ENCODE assay signal across 8 cellular contexts in genomic region chr17:76697702-76698465, GRCh38. TPM values are rescaled to one million over a fixed set of nuclear protein-coding genes. Genes with fewer than 3 reads are reported as not detected.
A peak's percentile ranks its signal among the peaks of the same experiment; 100 is the strongest.
DNase-seq lines count a peak whose midpoint lies in the region; ATAC-seq and TF ChIP-seq lines count a peak whose summit lies in the region.
"Had no signal": no experiment of that assay in that cellular context is flagged by ENCODE, and none has a peak within 500 bp of the region (broad histone marks: within the 10 kb centered on the region; RNA-seq: fewer than 3 reads in every experiment).

No MANE protein-coding gene starts in this region.

- H3K27me3 Mint-ChIP-seq in WTC11 (ENCODE audit: low read depth): no peaks in the 10 kb centered on the region

- H3K9me3 Mint-ChIP-seq in WTC11: no peaks in the 10 kb centered on the region
- H3K9me3 Mint-ChIP-seq in stimulated activated effector memory CD8-positive, alpha-beta T cell treated with anti-CD3 and anti-CD28 coated beads, Interleukin-12 subunit alpha, Interleukin-12 subunit beta, amount 100 ng/mL, for 72 hours: no peaks in the 10 kb centered on the region

- no peak overlapping the region; the same call in 1 of the 2 replicates for H3K27ac Mint-ChIP-seq in WTC11
- no peak overlapping the region for H3K27ac Mint-ChIP-seq in stimulated activated effector memory CD8-positive, alpha-beta T cell treated with anti-CD3 and anti-CD28 coated beads, Interleukin-12 subunit alpha, Interleukin-12 subunit beta, amount 100 ng/mL, for 72 hours

- peak overlapping the region; percentile 62 to 69 for H3K9ac ChIP-seq in stomach smooth muscle (ENCODE audit: low read length in 2 of 2)

- ATAC-seq in WTC11 (peak; percentile 55), HG03045 (IDR thresholded peaks at IDR 0.05; ENCODE audit: unreplicated experiment) (no peak)
- ATAC-seq in stimulated activated effector memory CD8-positive, alpha-beta T cell treated with anti-CD3 and anti-CD28 coated beads, Interleukin-12 subunit alpha, Interleukin-12 subunit beta, amount 100 ng/mL, for 72 hours: no peak

- no peaks in the 10 kb centered on the region for H3K36me3 Mint-ChIP-seq in WTC11
- H3K36me3 Mint-ChIP-seq in stimulated activated effector memory CD8-positive, alpha-beta T cell treated with anti-CD3 and anti-CD28 coated beads, Interleukin-12 subunit alpha, Interleukin-12 subunit beta, amount 100 ng/mL, for 72 hours: peaks cover 4% of the 10 kb centered on the region

- DNase-seq in LHCN-M2 (ENCODE audit: low read depth) (peak; percentile 59), WTC11 (ENCODE audit: low spot score) (no peak), hepatic stellate cell (ENCODE audit: low spot score) (peak; percentile 51), NOMO-1 treated with dmso at 0.1 percent for 144 hours (lab: John Stamatoyannopoulos, UW; ENCODE audit: unreplicated experiment) (no peak)
- no peak for DNase-seq in stimulated activated effector memory CD8-positive, alpha-beta T cell treated with anti-CD3 and anti-CD28 coated beads, Interleukin-12 subunit alpha, Interleukin-12 subunit beta, amount 100 ng/mL, for 72 hours (ENCODE audit: low spot score in 2 of 2)

- no peaks in the 10 kb centered on the region for H3K9me3 ChIP-seq in stomach smooth muscle (ENCODE audit: control insufficient read depth in 2 of 2, low read length in 2 of 2)
- H3K9me3 ChIP-seq: SJSA1 had no signal

- peaks cover 85% of the 10 kb centered on the region for H3K4me1 ChIP-seq in stomach smooth muscle (ENCODE audit: control insufficient read depth, insufficient read depth, low read length)

- H3K4me1 Mint-ChIP-seq in WTC11: peaks cover 50% of the 10 kb centered on the region
- peaks cover 47% of the 10 kb centered on the region for H3K4me1 Mint-ChIP-seq in stimulated activated effector memory CD8-positive, alpha-beta T cell treated with anti-CD3 and anti-CD28 coated beads, Interleukin-12 subunit alpha, Interleukin-12 subunit beta, amount 100 ng/mL, for 72 hours

- H3K27me3 ChIP-seq in stomach smooth muscle (ENCODE audit: control insufficient read depth in 1 of 2, insufficient read depth in 2 of 2, low read length in 2 of 2): no peaks in the 10 kb centered on the region
- H3K27me3 ChIP-seq: SJSA1 had no signal

- CTCF ChIA-PET in WTC11 (lab: Charles Lee): interaction anchor here (0.8 to 7.2 kb wide), 8 partner anchors 9 to 358 kb away, joined by 3 to 45 read pairs (median 6); partner anchors contain the start of genes MXRA7 and PRCD

- H3K27ac ChIP-seq in stomach smooth muscle (ENCODE audit: low read length): peak overlapping the region; percentile 97
- H3K27ac ChIP-seq: SJSA1 had no signal

- no peak overlapping the region for H3K4me3 Mint-ChIP-seq in WTC11
- H3K4me3 Mint-ChIP-seq in stimulated activated effector memory CD8-positive, alpha-beta T cell treated with anti-CD3 and anti-CD28 coated beads, Interleukin-12 subunit alpha, Interleukin-12 subunit beta, amount 100 ng/mL, for 72 hours: no peak overlapping the region

- no peak for TF ChIP-seq CTCF in WTC11 (IDR thresholded peaks at IDR 0.05)

- H3K36me3 ChIP-seq in stomach smooth muscle (ENCODE audit: control insufficient read depth in 2 of 2, insufficient read depth in 2 of 2, low read length in 2 of 2): no peaks in the 10 kb centered on the region

- POLR2A ChIA-PET in WTC11 (lab: Charles Lee): no interaction called here

- H3K4me3 ChIP-seq in stomach smooth muscle (ENCODE audit: low read length in 2 of 2): peak overlapping the region; percentile 20 to 52
- H3K4me3 ChIP-seq: SJSA1 had no signal

TF ChIP-seq in WTC11, 78 proteins besides CTCF, POLR2A, EP300 and RAD21:
- TF ChIP-seq, protein P1, sequence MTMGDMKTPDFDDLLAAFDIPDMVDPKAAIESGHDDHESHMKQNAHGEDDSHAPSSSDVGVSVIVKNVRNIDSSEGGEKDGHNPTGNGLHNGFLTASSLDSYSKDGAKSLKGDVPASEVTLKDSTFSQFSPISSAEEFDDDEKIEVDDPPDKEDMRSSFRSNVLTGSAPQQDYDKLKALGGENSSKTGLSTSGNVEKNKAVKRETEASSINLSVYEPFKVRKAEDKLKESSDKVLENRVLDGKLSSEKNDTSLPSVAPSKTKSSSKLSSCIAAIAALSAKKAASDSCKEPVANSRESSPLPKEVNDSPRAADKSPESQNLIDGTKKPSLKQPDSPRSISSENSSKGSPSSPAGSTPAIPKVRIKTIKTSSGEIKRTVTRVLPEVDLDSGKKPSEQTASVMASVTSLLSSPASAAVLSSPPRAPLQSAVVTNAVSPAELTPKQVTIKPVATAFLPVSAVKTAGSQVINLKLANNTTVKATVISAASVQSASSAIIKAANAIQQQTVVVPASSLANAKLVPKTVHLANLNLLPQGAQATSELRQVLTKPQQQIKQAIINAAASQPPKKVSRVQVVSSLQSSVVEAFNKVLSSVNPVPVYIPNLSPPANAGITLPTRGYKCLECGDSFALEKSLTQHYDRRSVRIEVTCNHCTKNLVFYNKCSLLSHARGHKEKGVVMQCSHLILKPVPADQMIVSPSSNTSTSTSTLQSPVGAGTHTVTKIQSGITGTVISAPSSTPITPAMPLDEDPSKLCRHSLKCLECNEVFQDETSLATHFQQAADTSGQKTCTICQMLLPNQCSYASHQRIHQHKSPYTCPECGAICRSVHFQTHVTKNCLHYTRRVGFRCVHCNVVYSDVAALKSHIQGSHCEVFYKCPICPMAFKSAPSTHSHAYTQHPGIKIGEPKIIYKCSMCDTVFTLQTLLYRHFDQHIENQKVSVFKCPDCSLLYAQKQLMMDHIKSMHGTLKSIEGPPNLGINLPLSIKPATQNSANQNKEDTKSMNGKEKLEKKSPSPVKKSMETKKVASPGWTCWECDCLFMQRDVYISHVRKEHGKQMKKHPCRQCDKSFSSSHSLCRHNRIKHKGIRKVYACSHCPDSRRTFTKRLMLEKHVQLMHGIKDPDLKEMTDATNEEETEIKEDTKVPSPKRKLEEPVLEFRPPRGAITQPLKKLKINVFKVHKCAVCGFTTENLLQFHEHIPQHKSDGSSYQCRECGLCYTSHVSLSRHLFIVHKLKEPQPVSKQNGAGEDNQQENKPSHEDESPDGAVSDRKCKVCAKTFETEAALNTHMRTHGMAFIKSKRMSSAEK (CRISPR knock-in tag; IDR thresholded peaks at IDR 0.05; ENCODE audit: borderline replicate concordance): no peak
- TF ChIP-seq, protein P2, sequence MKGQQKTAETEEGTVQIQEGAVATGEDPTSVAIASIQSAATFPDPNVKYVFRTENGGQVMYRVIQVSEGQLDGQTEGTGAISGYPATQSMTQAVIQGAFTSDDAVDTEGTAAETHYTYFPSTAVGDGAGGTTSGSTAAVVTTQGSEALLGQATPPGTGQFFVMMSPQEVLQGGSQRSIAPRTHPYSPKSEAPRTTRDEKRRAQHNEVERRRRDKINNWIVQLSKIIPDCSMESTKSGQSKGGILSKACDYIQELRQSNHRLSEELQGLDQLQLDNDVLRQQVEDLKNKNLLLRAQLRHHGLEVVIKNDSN (CRISPR knock-in tag; IDR thresholded peaks at IDR 0.05): no peak
- TF ChIP-seq MXD4 (CRISPR knock-in tag; IDR thresholded peaks at IDR 0.05; ENCODE audit: borderline replicate concordance) (no peak), TP53 (CRISPR knock-in tag; IDR thresholded peaks at IDR 0.05) (no peak), SP1 (CRISPR knock-in tag; conservative IDR thresholded peaks at IDR 0.05) (no peak), RELA (CRISPR knock-in tag; IDR thresholded peaks at IDR 0.05; ENCODE audit: borderline replicate concordance) (no peak), CBFB (CRISPR knock-in tag; IDR thresholded peaks at IDR 0.05; ENCODE audit: low read depth) (no peak)
- TF ChIP-seq, protein P3, sequence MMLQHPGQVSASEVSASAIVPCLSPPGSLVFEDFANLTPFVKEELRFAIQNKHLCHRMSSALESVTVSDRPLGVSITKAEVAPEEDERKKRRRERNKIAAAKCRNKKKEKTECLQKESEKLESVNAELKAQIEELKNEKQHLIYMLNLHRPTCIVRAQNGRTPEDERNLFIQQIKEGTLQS (CRISPR knock-in tag; conservative IDR thresholded peaks at IDR 0.05): no peak
- TF ChIP-seq, protein P4, sequence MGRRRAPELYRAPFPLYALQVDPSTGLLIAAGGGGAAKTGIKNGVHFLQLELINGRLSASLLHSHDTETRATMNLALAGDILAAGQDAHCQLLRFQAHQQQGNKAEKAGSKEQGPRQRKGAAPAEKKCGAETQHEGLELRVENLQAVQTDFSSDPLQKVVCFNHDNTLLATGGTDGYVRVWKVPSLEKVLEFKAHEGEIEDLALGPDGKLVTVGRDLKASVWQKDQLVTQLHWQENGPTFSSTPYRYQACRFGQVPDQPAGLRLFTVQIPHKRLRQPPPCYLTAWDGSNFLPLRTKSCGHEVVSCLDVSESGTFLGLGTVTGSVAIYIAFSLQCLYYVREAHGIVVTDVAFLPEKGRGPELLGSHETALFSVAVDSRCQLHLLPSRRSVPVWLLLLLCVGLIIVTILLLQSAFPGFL (CRISPR knock-in tag; IDR thresholded peaks at IDR 0.05; ENCODE audit: borderline replicate concordance): no peak

RNA-seq across cellular contexts. Expression of gene MXRA7, which starts 12.9 kb away (rescaled TPM):
- total RNA-seq in LHCN-M2 (2014; rRNA removed) (470 and 568 TPM in 2 replicates), WTC11 (2021) (46.5 to 53.7 TPM (median 48.2 TPM) in 3 replicates)
- polyA plus RNA-seq in LHCN-M2 (2012): 354 TPM

RNA-seq across cellular contexts. Expression of gene JMJD6, which starts 28.5 kb away (rescaled TPM):
- total RNA-seq in LHCN-M2 (2014; rRNA removed) (29.3 and 34.5 TPM in 2 replicates), WTC11 (2021) (20.3 to 23.8 TPM (median 21.6 TPM) in 3 replicates)
- polyA plus RNA-seq in LHCN-M2 (2012): 36.2 TPM

RNA-seq across cellular contexts. Expression of gene METTL23, which starts 28.8 kb away (rescaled TPM):
- total RNA-seq in LHCN-M2 (2014; rRNA removed) (40.5 and 41.2 TPM in 2 replicates), WTC11 (2021) (43.3 to 48.5 TPM (median 48.3 TPM) in 3 replicates)
- 38.5 TPM for polyA plus RNA-seq in LHCN-M2 (2012)

RNA-seq across cellular contexts. Expression of gene SRSF2, which starts 39.2 kb away (rescaled TPM):
- total RNA-seq in LHCN-M2 (2014; rRNA removed) (387 and 481 TPM in 2 replicates), WTC11 (2021) (355 to 410 TPM (median 407 TPM) in 3 replicates)
- 147 TPM for polyA plus RNA-seq in LHCN-M2 (2012)

RNA-seq across cellular contexts. Expression of gene MFSD11, which starts 40.0 kb away (rescaled TPM):
- total RNA-seq in LHCN-M2 (2014; rRNA removed) (30.5 and 31.0 TPM in 2 replicates), WTC11 (2021) (16.6 to 26.4 TPM (median 24.1 TPM) in 3 replicates)
- 15.2 TPM for polyA plus RNA-seq in LHCN-M2 (2012)

Comparison
In these comparisons a context has a peak if more than half of its experiments do, and no peak if none do; other contexts are left out.
1. DNase-seq: peak in LHCN-M2 (single experiment) and hepatic stellate cell (single experiment); none in WTC11 (single experiment), stimulated activated effector memory CD8-positive, alpha-beta T cell treated with anti-CD3 and anti-CD28 coated beads, Interleukin-12 subunit alpha, Interleukin-12 subunit beta, amount 100 ng/mL, for 72 hours (0 of 2) and NOMO-1 treated with dmso at 0.1 percent for 144 hours (single experiment).